ENCODE assay signal across 20 cellular contexts in the genomic region with DNA sequence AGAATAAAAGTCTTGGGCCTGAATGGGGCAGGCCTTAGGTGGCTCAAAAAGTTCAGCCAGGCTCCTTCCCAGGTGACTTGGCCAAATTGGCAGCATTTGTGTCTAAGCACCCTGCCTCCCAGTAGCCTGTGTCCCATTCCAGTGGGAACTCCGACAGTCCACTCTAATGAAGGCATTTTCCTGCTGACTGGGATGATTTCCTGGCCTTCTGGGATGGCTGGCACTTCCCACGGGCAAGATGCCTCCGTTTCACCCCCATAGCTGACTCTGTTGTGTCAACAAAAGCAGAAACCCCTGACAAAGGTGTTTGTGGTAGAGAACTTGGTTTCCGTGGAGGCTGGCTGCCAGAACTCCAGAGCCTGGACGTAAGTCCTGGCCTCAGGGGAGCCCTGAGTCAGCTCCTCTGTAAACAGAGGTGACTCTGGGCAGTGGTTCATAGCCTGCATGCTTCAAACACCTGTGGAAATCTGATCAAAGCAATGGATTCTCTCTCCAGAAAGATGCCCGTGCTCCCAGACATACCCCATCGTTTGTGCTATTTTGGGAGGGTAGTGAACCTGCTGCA. TPM values are rescaled to one million over a fixed set of nuclear protein-coding genes. Genes with fewer than 3 reads are reported as not detected.
A peak's percentile ranks its signal among the peaks of the same experiment; 100 is the strongest.
DNase-seq lines count a peak whose midpoint lies in the region; ATAC-seq and TF ChIP-seq lines count a peak whose summit lies in the region.
"Had no signal": no experiment of that assay in that cellular context is flagged by ENCODE, and none has a peak within 500 bp of the region (broad histone marks: within the 10 kb centered on the region; RNA-seq: fewer than 3 reads in every experiment).

No MANE protein-coding gene starts in this region.

- H3K27ac ChIP-seq in mammary epithelial cell (ENCODE audit: insufficient read depth, low read depth, low read length) (no peak overlapping the region), left lung (no peak overlapping the region)
- H3K27ac ChIP-seq: adrenal gland, pancreas, thoracic aorta had no signal

- no peaks in the 10 kb centered on the region for H3K79me2 ChIP-seq in mammary epithelial cell (ENCODE audit: insufficient read depth, low read length)

- H3K9me3 ChIP-seq in mammary epithelial cell (replicated peaks; ENCODE audit: insufficient read depth, low read length) (no peaks in the 10 kb centered on the region), left lung (no peaks in the 10 kb centered on the region)
- H3K9me3 ChIP-seq: adrenal gland, pancreas, thoracic aorta had no signal

- in situ Hi-C loops in mammary epithelial cell (cut with MboI; ENCODE audit: low sequenced_read_pairs in 2 of 2) = no loop called here

- H3K36me3 ChIP-seq in mammary epithelial cell (ENCODE audit: insufficient read depth, low read length) = no peaks in the 10 kb centered on the region
- no peaks in the 10 kb centered on the region for H3K36me3 ChIP-seq in left lung
- H3K36me3 ChIP-seq: adrenal gland, pancreas, thoracic aorta had no signal

- peak; percentile 56 for ATAC-seq in left lung
- no peak for ATAC-seq in GM18498 (IDR thresholded peaks at IDR 0.05; ENCODE audit: unreplicated experiment)
- ATAC-seq: GM12878, T-helper 17 cell had no signal

- TF ChIP-seq CTCF in mammary epithelial cell (conservative IDR thresholded peaks at IDR 0.05 in 1 of 2, IDR thresholded peaks at IDR 0.05 in 1 of 2; ENCODE audit: extremely low read depth in 1 of 2, insufficient read depth in 1 of 2, low read depth in 1 of 2, low read length in 2 of 2) (no peak), left lung (IDR thresholded peaks at IDR 0.05) (no peak)

- dilution Hi-C loops in mammary epithelial cell (cut with HindIII; ENCODE audit: low sequenced_read_pairs) = no loop called here

- H3K4me2 ChIP-seq in mammary epithelial cell (ENCODE audit: insufficient read depth, low read depth, low read length) = no peak overlapping the region

- H3K4me1 ChIP-seq in mammary epithelial cell (ENCODE audit: insufficient read depth, low read length) (peaks cover 3% of the 10 kb centered on the region), left lung (no peaks in the 10 kb centered on the region)
- H3K4me1 ChIP-seq: adrenal gland, pancreas had no signal

- peak; percentile 51 for DNase-seq in ELR (ENCODE audit: low read depth)
- DNase-seq in LoVo (ENCODE audit: low spot score) = peak; percentile 34
- peak; percentile 89 for DNase-seq in mammary epithelial cell
- DNase-seq in left lung = peak in 1 of 2 donors; percentile 48
- DNase-seq in hypothalamus (lab: John Stamatoyannopoulos, UW) = no peak
- no peak for DNase-seq in NCI-H2227 (lab: John Stamatoyannopoulos, UW; ENCODE audit: unreplicated experiment)
- no peak for DNase-seq in DMS 273 (lab: John Stamatoyannopoulos, UW; ENCODE audit: unreplicated experiment)
- DNase-seq: activated CD4-positive, CD25-positive, alpha-beta regulatory T cell treated with anti-CD3 and anti-CD28 coated beads, Interleukin-2, amount 50 U/mL, for 72 hours; AML-193; NCI-H1417; SIG-M5; small intestine; T-helper 17 cell had no signal

- 0% methylated on average over 5 of the region's 7 CpGs for WGBS in mammary epithelial cell (ENCODE audit: low coverage, missing lambda C conversion rate)

- H3K4me3 ChIP-seq in mammary epithelial cell (replicated peaks in 1 of 3; ENCODE audit: insufficient read depth in 1 of 3, low read depth in 2 of 3, low read length in 3 of 3) = no peak overlapping the region
- H3K4me3 ChIP-seq in left lung = no peak overlapping the region
- H3K4me3 ChIP-seq: adrenal gland, GM12878, lung, pancreas, thoracic aorta had no signal

- no peak overlapping the region for H3K9ac ChIP-seq in mammary epithelial cell (ENCODE audit: insufficient read depth, low read length)

- H3K27me3 ChIP-seq in mammary epithelial cell (ENCODE audit: insufficient read depth, low read length) (peaks cover 8% of the 10 kb centered on the region), left lung (peaks cover 0 to 24% of the 10 kb centered on the region in 2 donors)
- H3K27me3 ChIP-seq: pancreas had no signal

- CTCF ChIA-PET in mammary epithelial cell (lab: Charles Lee; ENCODE audit: low non-redundant PET) = interaction anchor here (1.0 kb wide), 1 partner anchor 39 kb away, joined by 5 read pairs; no protein-coding TSS in a partner anchor

- intact Hi-C loops in mammary epithelial cell (cut with micrococcal nuclease) (no loop called here), left lung (cut with DNase I) (no loop called here)

- no peak overlapping the region for H2AFZ ChIP-seq in mammary epithelial cell (ENCODE audit: low read depth, low read length)

- no peaks in the 10 kb centered on the region for H4K20me1 ChIP-seq in mammary epithelial cell (ENCODE audit: insufficient read depth, low read length)

- BruUV-seq in mammary epithelial cell (replicated peaks; lab: Mats Ljungman, UMichigan) = no TSS peak

RNA-seq across cellular contexts. Expression of a gene that starts 36.6 kb away (rescaled TPM):
- total RNA-seq in mammary epithelial cell = not detected
- polyA plus RNA-seq in mammary epithelial cell = 0.02 TPM
- not detected for polyA minus RNA-seq in mammary epithelial cell
- total RNA-seq in left lung = 1 to 10 TPM in 1 of 2 donors, under 1 TPM in 1; 0.96 to 1.5 TPM
- total RNA-seq: adrenal gland, frontal cortex, GM12878, pancreas, T-helper 17 cell, thoracic aorta had no signal
- polyA plus RNA-seq: adrenal gland, small intestine had no signal

RNA-seq across cellular contexts. Expression of a gene that starts 39.1 kb away (rescaled TPM):
- 100 to 1,000 TPM; 327 to 372 TPM for total RNA-seq in mammary epithelial cell
- 595 TPM for polyA plus RNA-seq in mammary epithelial cell
- 273 TPM for polyA minus RNA-seq in mammary epithelial cell
- 100 to 1,000 TPM; 407 to 455 TPM for total RNA-seq in left lung

RNA-seq across cellular contexts. Expression of a gene that starts 59.8 kb away (rescaled TPM):
- total RNA-seq in mammary epithelial cell (10 to 100 TPM in 1 of 2 donors, 1 to 10 TPM in 1; 5.7 to 19.6 TPM), left lung (10 to 100 TPM; 12.6 to 13.2 TPM)
- polyA plus RNA-seq in mammary epithelial cell = 14.5 TPM
- polyA minus RNA-seq in mammary epithelial cell = 9.7 TPM

Comparison
In these comparisons a context has a peak if more than half of its experiments do, and no peak if none do; other contexts are left out.
1. DNase-seq: peak in ELR (single experiment), LoVo (single experiment) and mammary epithelial cell (single experiment); none in hypothalamus (0 of 51), NCI-H2227 (single experiment) and DMS 273 (single experiment).